In genomic region chr1:214028569-214028968, GRCh38 we compare ENCODE assay signal across 27 cellular contexts. TPM values are rescaled to one million over a fixed set of nuclear protein-coding genes. Genes with fewer than 3 reads are reported as not detected.
DNase-seq lines count a peak whose midpoint lies in the region; ATAC-seq, FAIRE-seq and TF ChIP-seq lines count a peak whose summit lies in the region.
"Had no signal": no experiment of that assay in that cellular context is flagged by ENCODE, and none has a peak within 500 bp of the region (broad histone marks: within the 10 kb centered on the region; RNA-seq: fewer than 3 reads in every experiment).

No MANE protein-coding gene starts in this region.

- no peaks in the 10 kb centered on the region for H3F3A ChIP-seq in GM23338 (replicated peaks; ENCODE audit: low read depth)

- intact Hi-C loops in HepG2 (cut with micrococcal nuclease; ENCODE audit: unreplicated experiment) (loop anchor here (2.0 kb wide), 1 partner anchor 22 kb away; no protein-coding TSS in a partner anchor), left lung (cut with DNase I) (no loop called here), MCF 10A (cut with micrococcal nuclease) (no loop called here)

- H4K20me1 ChIP-seq in GM23338 (replicated peaks; ENCODE audit: insufficient read depth) (no peaks in the 10 kb centered on the region), HepG2 (ENCODE audit: insufficient read depth, low read length) (no peaks in the 10 kb centered on the region)

- H3K9me3 ChIP-seq in HepG2 (ENCODE audit: low read length) (no peaks in the 10 kb centered on the region), skeletal muscle satellite cell (replicated peaks; ENCODE audit: low read length) (no peaks in the 10 kb centered on the region), left lung (no peaks in the 10 kb centered on the region)
- H3K9me3 ChIP-seq: ascending aorta, esophagus squamous epithelium, MG63, upper lobe of left lung had no signal

- peak overlapping the region; percentile 57 for H3K9ac ChIP-seq in HepG2 (ENCODE audit: insufficient read depth, low read depth, low read length)
- no peak overlapping the region for H3K9ac ChIP-seq in skeletal muscle satellite cell (ENCODE audit: low read depth, low read length)

- TF ChIP-seq RAD21 in HepG2 (CRISPR knock-in tag; IDR thresholded peaks at IDR 0.05): no peak

- H2AFZ ChIP-seq in GM23338 (no peak overlapping the region), HepG2 (ENCODE audit: low read length) (no peak overlapping the region)

- H3K4me3 Mint-ChIP-seq in GM23338 (no peak overlapping the region), WTC11 (no peak overlapping the region), MCF 10A (ENCODE audit: unreplicated experiment) (no peak overlapping the region)
- H3K4me3 Mint-ChIP-seq: activated CD4-positive, alpha-beta T cell treated with anti-CD3 and anti-CD28 coated beads for 36 hours; activated naive CD8-positive, alpha-beta T cell; dendritic cell treated with granulocyte-macrophage colony-stimulating factor and Interleukin-4, amounts not matched to agents 40 ng/mL and 50 ng/mL, for 4 days; T-helper 17 cell had no signal

- no peak overlapping the region for H3K27ac ChIP-seq in GM23338 (ENCODE audit: low read depth)
- H3K27ac ChIP-seq in HepG2 (ENCODE audit: extremely low read length, insufficient read depth, low read length): peak overlapping the region; percentile 85
- no peak overlapping the region for H3K27ac ChIP-seq in left lung
- H3K27ac ChIP-seq: ascending aorta, esophagus squamous epithelium, SK-N-MC, upper lobe of left lung had no signal

- DNase-seq in GM23338 (ENCODE audit: low spot score): no peak
- no peak for DNase-seq in WTC11 (ENCODE audit: low spot score)
- no peak for DNase-seq in HepG2 (ENCODE audit: low spot score)
- no peak for DNase-seq in left lung
- DNase-seq in MCF 10A (ENCODE audit: unreplicated experiment): no peak
- DNase-seq in NCI-H146 (lab: John Stamatoyannopoulos, UW): no peak
- DNase-seq: activated CD4-positive, alpha-beta T cell treated with anti-CD3 and anti-CD28 coated beads for 36 hours; activated CD8-positive, alpha-beta memory T cell treated with anti-CD3 and anti-CD28 coated beads for 24 hours; activated effector memory CD4-positive, alpha-beta T cell treated with Interleukin-2 at 50 U/mL for 16 hours; C1 segment of cervical spinal cord; central memory CD4-positive, alpha-beta T cell; esophagus squamous epithelium; foreskin melanocyte; KBM-7; mammary epithelial cell; MG63; NCI-H2081 treated with DMSO at 0.1 percent for 48 hours; RPMI8226; T-helper 17 cell; upper lobe of left lung had no signal

- no peak for ATAC-seq in GM23338
- no peak for ATAC-seq in WTC11
- peak; percentile 42 for ATAC-seq in HepG2
- no peak for ATAC-seq in left lung
- ATAC-seq: activated CD4-positive, alpha-beta T cell treated with anti-CD3 and anti-CD28 coated beads for 36 hours; T-helper 17 cell had no signal

- H3K4me3 ChIP-seq in GM23338: no peak overlapping the region
- H3K4me3 ChIP-seq in HepG2 (replicated peaks in 1 of 3; ENCODE audit: insufficient read depth in 1 of 3, low read depth in 2 of 3, low read length in 3 of 3): peak overlapping the region in 1 of 3 experiments; percentile 27; a peak in 1 of 6 replicates
- no peak overlapping the region for H3K4me3 ChIP-seq in skeletal muscle satellite cell (ENCODE audit: low read length)
- H3K4me3 ChIP-seq in left lung: no peak overlapping the region
- H3K4me3 ChIP-seq: ascending aorta, esophagus squamous epithelium, MG63, SK-N-MC, upper lobe of left lung had no signal

- POLR2A ChIA-PET in WTC11 (lab: Charles Lee): no interaction called here
- POLR2A ChIA-PET in HepG2 (lab: Yijun Ruan, JAX): interaction anchor here (1.0 to 9.8 kb wide), 19 partner anchors 13 to 657 kb away, joined by 3 to 150 read pairs (median 5); partner anchors contain the start of gene PROX1
- POLR2A ChIA-PET in MCF 10A (lab: Yijun Ruan, JAX): interaction anchor here (0.7 kb wide), 1 partner anchor 183 kb away, joined by 3 read pairs; no protein-coding TSS in a partner anchor

- H3K9me3 Mint-ChIP-seq in GM23338: no peaks in the 10 kb centered on the region
- H3K9me3 Mint-ChIP-seq in WTC11: no peaks in the 10 kb centered on the region
- no peaks in the 10 kb centered on the region for H3K9me3 Mint-ChIP-seq in MCF 10A (ENCODE audit: unreplicated experiment)
- H3K9me3 Mint-ChIP-seq: dendritic cell treated with granulocyte-macrophage colony-stimulating factor and Interleukin-4, amounts not matched to agents 40 ng/mL and 50 ng/mL, for 4 days had no signal

- BruUV-seq in HepG2 (replicated peaks; lab: Mats Ljungman, UMichigan) (TSS peak; percentile 89), MCF 10A (replicated peaks; lab: Mats Ljungman, UMichigan) (no TSS peak)

- CTCF ChIA-PET in WTC11 (lab: Charles Lee): no interaction called here
- CTCF ChIA-PET in HepG2 (lab: Yijun Ruan, JAX; ENCODE audit: low intra/inter-chr PET ratio, low total read pairs): no interaction called here
- CTCF ChIA-PET in MCF 10A (lab: Yijun Ruan, JAX): interaction anchor here (0.6 to 0.7 kb wide), 2 partner anchors 10 to 731 kb away, joined by 3 to 4 read pairs; no protein-coding TSS in a partner anchor

- WGBS in HepG2 (ENCODE audit: low lambda C conversion rate): 14% methylated on average over 2 of the region's 2 CpGs

- H3K4me2 ChIP-seq in GM23338 (peak overlapping the region; percentile 46; the same call in 1 of the 2 replicates), HepG2 (ENCODE audit: low read depth, low read length) (peak overlapping the region; percentile 76), skeletal muscle satellite cell (ENCODE audit: low read length) (peak overlapping the region; percentile 32)

- H3K36me3 Mint-ChIP-seq in GM23338 (ENCODE audit: low read depth): no peaks in the 10 kb centered on the region
- no peaks in the 10 kb centered on the region for H3K36me3 Mint-ChIP-seq in WTC11
- no peaks in the 10 kb centered on the region for H3K36me3 Mint-ChIP-seq in MCF 10A (ENCODE audit: insufficient read depth, unreplicated experiment)
- H3K36me3 Mint-ChIP-seq: activated naive CD8-positive, alpha-beta T cell had no signal

- peaks cover 53% of the 10 kb centered on the region for H3K4me1 ChIP-seq in GM23338 (ENCODE audit: insufficient read depth)
- H3K4me1 ChIP-seq in HepG2 (ENCODE audit: insufficient read depth, low read length): peaks cover 86% of the 10 kb centered on the region
- peaks cover 19% of the 10 kb centered on the region for H3K4me1 ChIP-seq in skeletal muscle satellite cell (ENCODE audit: control insufficient read depth, insufficient read depth, low read length)
- H3K4me1 ChIP-seq in left lung: no peaks in the 10 kb centered on the region
- H3K4me1 ChIP-seq: ascending aorta, esophagus squamous epithelium, upper lobe of left lung had no signal

- peaks cover 65% of the 10 kb centered on the region for H3K4me1 Mint-ChIP-seq in GM23338
- H3K4me1 Mint-ChIP-seq in WTC11: peaks cover 71% of the 10 kb centered on the region
- no peaks in the 10 kb centered on the region for H3K4me1 Mint-ChIP-seq in MCF 10A (ENCODE audit: insufficient read depth, unreplicated experiment)
- H3K4me1 Mint-ChIP-seq: activated CD4-positive, alpha-beta T cell treated with anti-CD3 and anti-CD28 coated beads for 36 hours; T-helper 17 cell had no signal

- H3K79me2 ChIP-seq in GM23338 (replicated peaks; ENCODE audit: insufficient read depth) (no peaks in the 10 kb centered on the region), HepG2 (ENCODE audit: insufficient read depth, low read length) (peaks cover 38% of the 10 kb centered on the region)

- H3K36me3 ChIP-seq in GM23338 (ENCODE audit: insufficient read depth) (no peaks in the 10 kb centered on the region), HepG2 (replicated peaks in 1 of 2; ENCODE audit: control insufficient read depth in 1 of 2, insufficient read depth in 2 of 2, low read length in 2 of 2) (peaks cover 16 to 65% of the 10 kb centered on the region in 2 experiments), skeletal muscle satellite cell (ENCODE audit: insufficient read depth, low read length) (no peaks in the 10 kb centered on the region), left lung (no peaks in the 10 kb centered on the region)
- H3K36me3 ChIP-seq: ascending aorta, esophagus squamous epithelium, MG63, upper lobe of left lung had no signal

- 0 out of 2 replicates have a peak, but pooled peaks cover 6% of the 10 kb centered on the region for H3K9me2 ChIP-seq in GM23338 (ENCODE audit: insufficient read depth)

- in situ Hi-C loops in HepG2 (cut with HindIII; ENCODE audit: extremely low pct_ligation_motif_present, low pct_unique_long_range_greater_than_20kb): no loop called here

- H3K27me3 Mint-ChIP-seq in GM23338 (ENCODE audit: insufficient read depth, low read depth, poor library complexity) (peaks cover 7% of the 10 kb centered on the region), WTC11 (ENCODE audit: low read depth) (no peaks in the 10 kb centered on the region; the same call in 1 of the 2 replicates), MCF 10A (ENCODE audit: insufficient read depth, unreplicated experiment) (peaks cover 74% of the 10 kb centered on the region)

- no peak for FAIRE-seq in HepG2 (lab: Jason Lieb, UNC)
- FAIRE-seq: endometrium, islet of Langerhans had no signal

- no peak for TF ChIP-seq EP300 in HepG2 (IDR thresholded peaks at IDR 0.05; ENCODE audit: low read depth in 2 of 2, low read length in 2 of 2)
- TF ChIP-seq EP300 in HepG2 (CRISPR knock-in tag; IDR thresholded peaks at IDR 0.05; ENCODE audit: borderline replicate concordance): no peak

- TF ChIP-seq CTCF in GM23338 (conservative IDR thresholded peaks at IDR 0.05; ENCODE audit: low read depth in 2 of 2) (no peak), WTC11 (IDR thresholded peaks at IDR 0.05) (no peak), HepG2 (CRISPR knock-in tag; IDR thresholded peaks at IDR 0.05) (no peak), left lung (IDR thresholded peaks at IDR 0.05) (no peak), MCF 10A (IDR thresholded peaks at IDR 0.05; ENCODE audit: unreplicated experiment) (no peak)

- TF ChIP-seq POLR2A in HepG2 (IDR thresholded peaks at IDR 0.05; ENCODE audit: insufficient read depth in 1 of 2, low read depth in 2 of 2, low read length in 2 of 2): no peak

- no peaks in the 10 kb centered on the region for H3K27me3 ChIP-seq in GM23338 (ENCODE audit: insufficient read depth)
- no peaks in the 10 kb centered on the region for H3K27me3 ChIP-seq in HepG2 (ENCODE audit: control insufficient read depth in 1 of 2, insufficient read depth in 2 of 2, low read length in 2 of 2)
- H3K27me3 ChIP-seq in skeletal muscle satellite cell (ENCODE audit: control insufficient read depth, insufficient read depth, low read length): peaks cover 4% of the 10 kb centered on the region
- H3K27me3 ChIP-seq in left lung: no peaks in the 10 kb centered on the region
- H3K27me3 ChIP-seq: ascending aorta, esophagus squamous epithelium, MG63, upper lobe of left lung had no signal

- H3K27ac Mint-ChIP-seq in GM23338 (no peak overlapping the region), WTC11 (peak overlapping the region; percentile 26; the same call in 1 of the 2 replicates), MCF 10A (ENCODE audit: low read depth, unreplicated experiment) (no peak overlapping the region)
- H3K27ac Mint-ChIP-seq: activated CD4-positive, alpha-beta T cell treated with anti-CD3 and anti-CD28 coated beads for 36 hours; activated naive CD8-positive, alpha-beta T cell; dendritic cell treated with granulocyte-macrophage colony-stimulating factor and Interleukin-4, amounts not matched to agents 40 ng/mL and 50 ng/mL, for 4 days; T-helper 17 cell had no signal

RNA-seq across cellular contexts. Expression of gene PROX1, which starts 40.8 kb away (rescaled TPM):
- 0.39 and 0.49 TPM in 2 replicates for total RNA-seq in GM23338 (2014; rRNA removed; shearing (Covaris generic))
- 0.66 and 0.92 TPM in 2 replicates for polyA plus RNA-seq in GM23338 (2016; fragmentation: Nextera tagmentation; extraction: Ambion mirVana)
- total RNA-seq in WTC11 (2021): 3.0 to 3.8 TPM (median 3.3 TPM) in 3 replicates
- 30.2 and 48.5 TPM in 2 replicates for total RNA-seq in HepG2 (2016; rRNA removed; fragmentation: Illumina TruSeq; extraction: Trizol)
- 18.3 and 23.4 TPM in 2 replicates for total RNA-seq in HepG2 (2016; cell fraction: cytosol; rRNA removed; fragmentation: Illumina TruSeq; extraction: Trizol; ENCODE audit: low read depth)
- 30.0 and 40.1 TPM in 2 replicates for total RNA-seq in HepG2 (2016; cell fraction: insoluble cytoplasmic fraction; rRNA removed; fragmentation: Illumina TruSeq; extraction: Trizol)
- total RNA-seq in HepG2 (2016; cell fraction: membrane; rRNA removed; fragmentation: Illumina TruSeq; extraction: Trizol): 37.4 and 49.2 TPM in 2 replicates
- 48.9 and 52.6 TPM in 2 replicates for total RNA-seq in HepG2 (2016; cell fraction: nucleus; rRNA removed; fragmentation: Illumina TruSeq; extraction: Trizol)
- 10.0 and 12.3 TPM in 2 replicates for polyA plus RNA-seq in HepG2 (2011; rRNA removed)
- 6.4 and 10.1 TPM in 2 replicates for polyA plus RNA-seq in HepG2 (2011; cell fraction: cytosol; rRNA removed)
- polyA plus RNA-seq in HepG2 (2011; cell fraction: nucleus; rRNA removed): 24.5 and 25.6 TPM in 2 replicates
- 32.4 and 38.1 TPM in 2 replicates for polyA plus RNA-seq in HepG2 (2012)
- 0.63 and 0.75 TPM in 2 replicates for polyA plus RNA-seq in HepG2 (2016; cell fraction: cytosol; fragmentation: Illumina TruSeq; extraction: Trizol; ENCODE audit: low read depth)
- 32.3 and 34.3 TPM in 2 replicates for polyA plus RNA-seq in HepG2 (2016; cell fraction: insoluble cytoplasmic fraction; fragmentation: Illumina TruSeq; extraction: Trizol; ENCODE audit: low read depth)
- 2.9 and 3.5 TPM in 2 replicates for polyA plus RNA-seq in HepG2 (2016; cell fraction: membrane; fragmentation: Illumina TruSeq; extraction: Trizol; ENCODE audit: low read depth)
- 47.2 and 51.1 TPM in 2 replicates for polyA plus RNA-seq in HepG2 (2016; cell fraction: nucleus; fragmentation: Illumina TruSeq; extraction: Trizol; ENCODE audit: insufficient read depth, low read depth)
- polyA minus RNA-seq in HepG2 (2011; rRNA and poly(A)+ RNA removed; ENCODE audit: low replicate concordance): 40.4 TPM in 1 of 2 replicates, not detected in the other
- polyA minus RNA-seq in HepG2 (2011; cell fraction: cytosol; rRNA and poly(A)+ RNA removed): 37.0 and 45.5 TPM in 2 replicates
- polyA minus RNA-seq in HepG2 (2011; cell fraction: nucleus; rRNA and poly(A)+ RNA removed): 45.6 and 52.3 TPM in 2 replicates
- total RNA-seq in skeletal muscle satellite cell (2012; rRNA removed): 0.22 and 0.25 TPM in 2 replicates
- 10 to 100 TPM in 1 of 2 donors, 1 to 10 TPM in 1; 6.2 to 15.3 TPM for total RNA-seq in left lung
- total RNA-seq in MCF 10A (2022): 0.61 TPM in 2 replicates
- total RNA-seq: T-helper 17 cell had no signal
